8 cellular contexts compared by ENCODE assay signal in genomic region chr15:74631935-74632560, GRCh38.
DNase-seq lines count a peak whose midpoint lies in the region; ATAC-seq and TF ChIP-seq lines count a peak whose summit lies in the region.

No MANE protein-coding gene starts in this region.

- DNase-seq in AG20443 (ENCODE audit: low spot score) (peak; percentile 86), GM20000 (ENCODE audit: low spot score) (peak; percentile 79), RPMI8226 (peak; percentile 78), globus pallidus (ENCODE audit: low spot score) (peak; percentile 47), posterior cingulate gyrus (peak in 9 of 10 donors; percentile 45 to 94 (median 77)), NCI-H1436 (lab: John Stamatoyannopoulos, UW) (no peak)
- peak; percentile 84 for DNase-seq in activated effector memory CD4-positive, alpha-beta T cell treated with anti-CD3 and anti-CD28 coated beads, Interleukin-2, amount 50 U/mL, for 16 hours

- TF ChIP-seq CTCF in GM20000 (IDR thresholded peaks at IDR 0.05; ENCODE audit: extremely low read depth, missing control alignments) = peak; percentile 87

- ATAC-seq in HG02870 (IDR thresholded peaks at IDR 0.05; ENCODE audit: unreplicated experiment) = no peak

- intact Hi-C loops in posterior cingulate gyrus (cut with DNase I) = loop anchor here (1.0 to 10.0 kb wide), 2 partner anchors 259 to 323 kb away; partner anchors contain the start of gene RPP25
